Comparison of ENCODE assay signal across 13 cellular contexts in the genomic region with DNA sequence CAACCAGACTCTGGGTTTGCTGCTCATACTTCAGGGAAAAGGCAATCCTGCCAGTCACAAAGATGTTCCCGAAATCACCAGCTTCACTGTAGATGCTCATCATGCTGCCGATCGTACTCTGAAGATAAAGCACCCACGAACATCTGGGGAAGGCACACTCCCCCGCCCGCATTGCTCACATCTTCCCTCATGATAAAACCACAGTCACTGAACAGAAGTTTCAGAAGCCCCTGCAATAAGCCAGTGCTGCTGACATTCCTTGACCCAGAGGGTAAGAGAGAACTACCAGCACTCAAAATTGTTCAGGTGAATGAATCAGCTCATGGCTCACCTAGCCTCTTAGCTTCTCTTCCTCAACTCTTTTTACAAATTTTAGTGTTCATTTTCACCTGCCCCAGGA. TPM values are rescaled to one million over a fixed set of nuclear protein-coding genes. Genes with fewer than 3 reads are reported as not detected.
DNase-seq lines count a peak whose midpoint lies in the region; ATAC-seq and TF ChIP-seq lines count a peak whose summit lies in the region.
"Had no signal": no experiment of that assay in that cellular context is flagged by ENCODE, and none has a peak within 500 bp of the region (broad histone marks: within the 10 kb centered on the region; RNA-seq: fewer than 3 reads in every experiment).

No MANE protein-coding gene starts in this region.

- H3K4me3 ChIP-seq in right cardiac atrium (ENCODE audit: low read length) (no peak overlapping the region), gastroesophageal sphincter (no peak overlapping the region)
- H3K4me3 ChIP-seq: heart right ventricle had no signal

- peaks cover 2% of the 10 kb centered on the region for H3K4me1 Mint-ChIP-seq in activated CD4-positive, alpha-beta T cell treated with anti-CD3 and anti-CD28 coated beads, Interleukin-2, amount 10 ng/mL, durations not matched to agents 7 days and 5 days

- no peak for TF ChIP-seq POLR2A in gastroesophageal sphincter (IDR thresholded peaks at IDR 0.05)

- H3K36me3 Mint-ChIP-seq in activated CD4-positive, alpha-beta T cell treated with anti-CD3 and anti-CD28 coated beads, Interleukin-2, amount 10 ng/mL, durations not matched to agents 7 days and 5 days (ENCODE audit: low read depth), result no peaks in the 10 kb centered on the region

- H3K9me3 Mint-ChIP-seq in activated CD4-positive, alpha-beta T cell treated with anti-CD3 and anti-CD28 coated beads, Interleukin-2, amount 10 ng/mL, durations not matched to agents 7 days and 5 days, result no peaks in the 10 kb centered on the region

- no peaks in the 10 kb centered on the region for H3K27me3 Mint-ChIP-seq in activated CD4-positive, alpha-beta T cell treated with anti-CD3 and anti-CD28 coated beads, Interleukin-2, amount 10 ng/mL, durations not matched to agents 7 days and 5 days

- TF ChIP-seq CTCF in gastroesophageal sphincter (IDR thresholded peaks at IDR 0.05), result no peak

- no peak overlapping the region for H3K27ac Mint-ChIP-seq in activated CD4-positive, alpha-beta T cell treated with anti-CD3 and anti-CD28 coated beads, Interleukin-2, amount 10 ng/mL, durations not matched to agents 7 days and 5 days

- no peak overlapping the region for H3K4me3 Mint-ChIP-seq in activated CD4-positive, alpha-beta T cell treated with anti-CD3 and anti-CD28 coated beads, Interleukin-2, amount 10 ng/mL, durations not matched to agents 7 days and 5 days

- WGBS in right cardiac atrium, result 62% methylated on average over 6 of the region's 6 CpGs
- no CpG with 5 or more reads among the region's 6 CpGs for WGBS in gastroesophageal sphincter (ENCODE audit: low coverage in 1 of 2), 2 donors

- POLR2A ChIA-PET in activated CD4-positive, alpha-beta T cell treated with anti-CD3 and anti-CD28 coated beads, Interleukin-2, amount 10 ng/mL, durations not matched to agents 7 days and 5 days (lab: Charles Lee), result no interaction called here

- H3K9me3 ChIP-seq in right cardiac atrium (ENCODE audit: control insufficient read depth, low read length) (no peaks in the 10 kb centered on the region), gastroesophageal sphincter (no peaks in the 10 kb centered on the region)
- H3K9me3 ChIP-seq: heart right ventricle had no signal

- H3K4me1 ChIP-seq in right cardiac atrium (ENCODE audit: control insufficient read depth, insufficient read depth, low read length) (no peaks in the 10 kb centered on the region), gastroesophageal sphincter (no peaks in the 10 kb centered on the region)
- H3K4me1 ChIP-seq: heart right ventricle had no signal

- H3K27me3 ChIP-seq in right cardiac atrium (ENCODE audit: control insufficient read depth, insufficient read depth) (no peaks in the 10 kb centered on the region), gastroesophageal sphincter (no peaks in the 10 kb centered on the region)

- TF ChIP-seq EP300 in gastroesophageal sphincter (IDR thresholded peaks at IDR 0.05), result no peak

- H3K27ac ChIP-seq in right cardiac atrium (ENCODE audit: low read length), result no peak overlapping the region
- no peak overlapping the region for H3K27ac ChIP-seq in gastroesophageal sphincter
- H3K27ac ChIP-seq: heart right ventricle, KMS-11 had no signal

- ATAC-seq in HG02588 (IDR thresholded peaks at IDR 0.05; ENCODE audit: unreplicated experiment) (peak; percentile 34), HG03575 (IDR thresholded peaks at IDR 0.05; ENCODE audit: extremely low read depth, insufficient number of reproducible peaks, low FRiP score, unreplicated experiment) (peak; percentile 24), right cardiac atrium (no peak), gastroesophageal sphincter (no peak)
- ATAC-seq: heart right ventricle, sciatic nerve had no signal

- peak; percentile 2 to 9 for DNase-seq in activated CD4-positive, alpha-beta T cell treated with anti-CD3 and anti-CD28 coated beads, Interleukin-2, amount 50 U/mL, for 48 hours
- DNase-seq in activated CD4-positive, alpha-beta T cell treated with anti-CD3 and anti-CD28 coated beads, Interleukin-2, amount 10 ng/mL, durations not matched to agents 7 days and 5 days, result no peak
- DNase-seq in stimulated activated CD8-positive, alpha-beta memory T cell treated with anti-CD3 and anti-CD28 coated beads, Interleukin-2, amount 100 ng/mL, for 48 hours (ENCODE audit: low read depth in 2 of 2), result peak; percentile 11 to 13
- DNase-seq in retina (no peak), right cardiac atrium (no peak)
- DNase-seq: cortex of kidney, heart right ventricle, T-helper 1 cell had no signal

- peaks cover 0 to 38% of the 10 kb centered on the region in 2 donors for H3K36me3 ChIP-seq in gastroesophageal sphincter

- intact Hi-C loops in right cardiac atrium (cut with DNase I), result loop anchor here in 3 of 4 donors (5.0 to 10.0 kb wide), 4 partner anchors 75 to 598 kb away; no protein-coding TSS in a partner anchor

- CTCF ChIA-PET in activated CD4-positive, alpha-beta T cell treated with anti-CD3 and anti-CD28 coated beads, Interleukin-2, amount 10 ng/mL, durations not matched to agents 7 days and 5 days (lab: Charles Lee), result interaction anchor here (4.2 kb wide), 1 partner anchor 81 kb away, joined by 25 read pairs; no protein-coding TSS in a partner anchor

RNA-seq across cellular contexts. Expression of gene SRPX2, which starts 43.1 kb away (rescaled TPM):
- total RNA-seq in activated CD4-positive, alpha-beta T cell treated with anti-CD3 and anti-CD28 coated beads, Interleukin-2, amount 10 ng/mL, durations not matched to agents 7 days and 5 days, result not detected
- 10 to 100 TPM in 1 of 4 donors, 1 to 10 TPM in 3; 2.5 to 27.6 (median 4.8) TPM for total RNA-seq in right cardiac atrium
- 4.1 TPM for polyA plus RNA-seq in right cardiac atrium
- total RNA-seq in gastroesophageal sphincter, result 10 to 100 TPM; 24.7 to 52.1 (median 39.7) TPM

RNA-seq across cellular contexts. Expression of gene SYTL4, which starts 44.8 kb away (rescaled TPM):
- not detected for total RNA-seq in activated CD4-positive, alpha-beta T cell treated with anti-CD3 and anti-CD28 coated beads, Interleukin-2, amount 10 ng/mL, durations not matched to agents 7 days and 5 days
- total RNA-seq in right cardiac atrium, result 1 to 10 TPM; 3.2 to 6.7 (median 4.9) TPM
- polyA plus RNA-seq in right cardiac atrium, result 3.4 TPM
- 10 to 100 TPM; 18.6 to 33.6 (median 26.7) TPM for total RNA-seq in gastroesophageal sphincter

RNA-seq across cellular contexts. Expression of gene TSPAN6, which starts 50.5 kb away (rescaled TPM):
- total RNA-seq in activated CD4-positive, alpha-beta T cell treated with anti-CD3 and anti-CD28 coated beads, Interleukin-2, amount 10 ng/mL, durations not matched to agents 7 days and 5 days, result not detected
- 10 to 100 TPM in 1 of 4 donors, 1 to 10 TPM in 3; 6.2 to 10.2 (median 8.8) TPM for total RNA-seq in right cardiac atrium
- 11.9 TPM for polyA plus RNA-seq in right cardiac atrium
- total RNA-seq in gastroesophageal sphincter, result 10 to 100 TPM in 2 of 4 donors, 1 to 10 TPM in 2; 6.4 to 16.2 (median 8.5) TPM

Comparison
In these comparisons a context has a peak if more than half of its experiments do, and no peak if none do; other contexts are left out.
1. DNase-seq: peak in activated CD4-positive, alpha-beta T cell treated with anti-CD3 and anti-CD28 coated beads, Interleukin-2, amount 50 U/mL, for 48 hours (2 of 2) and stimulated activated CD8-positive, alpha-beta memory T cell treated with anti-CD3 and anti-CD28 coated beads, Interleukin-2, amount 100 ng/mL, for 48 hours (2 of 2); none in activated CD4-positive, alpha-beta T cell treated with anti-CD3 and anti-CD28 coated beads, Interleukin-2, amount 10 ng/mL, durations not matched to agents 7 days and 5 days (single experiment), retina (single experiment) and right cardiac atrium (0 of 3).
2. ATAC-seq: peak in HG02588 (single experiment) and HG03575 (single experiment); none in right cardiac atrium (0 of 2) and gastroesophageal sphincter (single experiment).
3. RNA of gene SYTL4, which starts 44.8 kb away (total RNA-seq): 18.6 to 33.6 TPM in gastroesophageal sphincter and 3.2 to 6.7 TPM in right cardiac atrium; not detected in activated CD4-positive, alpha-beta T cell treated with anti-CD3 and anti-CD28 coated beads, Interleukin-2, amount 10 ng/mL, durations not matched to agents 7 days and 5 days; every median in the first group is over 4 times any median in the second.
4. RNA of gene TSPAN6, which starts 50.5 kb away (total RNA-seq): 6.4 to 16.2 TPM in gastroesophageal sphincter and 6.2 to 10.2 TPM in right cardiac atrium; not detected in activated CD4-positive, alpha-beta T cell treated with anti-CD3 and anti-CD28 coated beads, Interleukin-2, amount 10 ng/mL, durations not matched to agents 7 days and 5 days; every median in the first group is over 4 times any median in the second.